Comparison of ENCODE assay signal across 8 cellular contexts in the genomic region with DNA sequence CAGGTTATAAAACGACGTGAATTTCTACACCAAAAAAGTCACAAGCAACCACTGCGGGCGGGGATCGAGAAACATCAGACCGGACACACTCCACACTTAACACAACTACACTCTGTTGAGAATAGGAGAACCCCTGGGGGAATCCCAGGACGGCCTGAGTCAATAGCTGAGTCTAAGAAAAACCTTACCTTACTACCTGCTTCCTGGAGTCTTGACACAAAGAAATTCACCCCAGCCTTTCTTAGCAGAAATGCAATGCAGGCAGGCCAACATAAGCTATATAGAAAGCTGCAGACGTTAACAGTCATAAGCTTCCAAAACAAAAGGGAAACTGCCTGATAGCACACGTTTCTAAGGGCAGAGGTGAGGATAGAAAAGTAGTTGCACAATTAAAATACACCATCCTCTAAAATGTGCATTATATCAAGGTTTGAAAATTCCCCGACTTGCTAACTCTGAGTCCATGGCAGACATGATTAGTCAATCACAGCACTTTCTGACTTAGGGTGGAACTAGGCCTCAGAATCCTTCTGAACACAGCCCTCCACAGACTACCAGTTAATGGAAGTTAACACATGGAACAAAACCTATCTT.
DNase-seq lines count a peak whose midpoint lies in the region; ATAC-seq, FAIRE-seq and TF ChIP-seq lines count a peak whose summit lies in the region.

No MANE protein-coding gene starts in this region.

- H3K79me2 ChIP-seq in GM12878 (ENCODE audit: control insufficient read depth, insufficient read depth, low read length), result peaks cover 84% of the 10 kb centered on the region

- TF ChIP-seq CTCF in Peyer's patch (IDR thresholded peaks at IDR 0.05) (no peak), GM12878 (IDR thresholded peaks at IDR 0.05 in 2 of 3, conservative IDR thresholded peaks at IDR 0.05 in 1 of 3; ENCODE audit: control insufficient read depth in 2 of 3, extremely low read depth in 1 of 3, insufficient read depth in 1 of 3, low read depth in 3 of 3, low read length in 3 of 3) (no peak), psoas muscle (IDR thresholded peaks at IDR 0.05) (no peak)

- H4K20me1 ChIP-seq in GM12878 (ENCODE audit: control insufficient read depth, insufficient read depth), result no peaks in the 10 kb centered on the region; the same call in 1 of the 2 replicates

- peaks cover 5% of the 10 kb centered on the region for H3K27me3 Mint-ChIP-seq in CD4-positive, CD25-positive, alpha-beta regulatory T cell

- peak overlapping the region; percentile 94 for H3K27ac ChIP-seq in CD4-positive, CD25-positive, alpha-beta regulatory T cell (ENCODE audit: insufficient read depth, low read length, poor library complexity, severe bottlenecking)
- H3K27ac ChIP-seq in Peyer's patch (peak overlapping the region; percentile 44 to 66 (median 61)), GM12878 (ENCODE audit: control insufficient read depth, insufficient read depth) (peak overlapping the region; percentile 98), psoas muscle (no peak overlapping the region)

- peak; percentile 61 to 64 for ATAC-seq in CD4-positive, CD25-positive, alpha-beta regulatory T cell (ENCODE audit: low read depth in 2 of 2)
- ATAC-seq in GM21529 (IDR thresholded peaks at IDR 0.05; ENCODE audit: unreplicated experiment) (peak; percentile 65), GM12878 (peak; percentile 76), psoas muscle (no peak)

- WGBS in GM12878 (ENCODE audit: insufficient coverage, insufficient replicate concordance, low lambda C conversion rate, missing lambda C conversion rate), result 0% methylated on average over 10 of the region's 10 CpGs
- WGBS in psoas muscle, 3 donors, result 84 to 90% (median 89%) methylated on average over 10 of the region's 10 CpGs

- TF ChIP-seq EP300 in GM12878 (IDR thresholded peaks at IDR 0.05; ENCODE audit: borderline replicate concordance in 1 of 2, control insufficient read depth in 1 of 2, low read depth in 2 of 2, low read length in 2 of 2), result peak; percentile 25 to 48; a peak in 2 of 4 replicates

- H3K36me3 Mint-ChIP-seq in CD4-positive, CD25-positive, alpha-beta regulatory T cell, result peaks cover 19% of the 10 kb centered on the region

- H3K4me3 Mint-ChIP-seq in CD4-positive, CD25-positive, alpha-beta regulatory T cell, result peak overlapping the region; percentile 24 to 89 (median 82)

- RAD21 ChIA-PET in GM12878 (lab: Charles Lee; ENCODE audit: unreplicated experiment), result interaction anchor here (0.9 to 9.6 kb wide), 13 partner anchors 15 to 289 kb away, joined by 3 to 236 read pairs (median 18); a partner anchor contains a TSS

- TF ChIP-seq POLR2A in Peyer's patch (IDR thresholded peaks at IDR 0.05) (no peak), GM12878 (IDR thresholded peaks at IDR 0.05; ENCODE audit: low read depth, low read length) (no peak)

- H3K4me2 ChIP-seq in GM12878 (ENCODE audit: control insufficient read depth, insufficient read depth), result peak overlapping the region; percentile 100

- H3K36me3 ChIP-seq in CD4-positive, CD25-positive, alpha-beta regulatory T cell (ENCODE audit: control insufficient read depth, insufficient read depth, low read length), result peaks cover 18% of the 10 kb centered on the region
- H3K36me3 ChIP-seq in Peyer's patch (no peaks in the 10 kb centered on the region), GM12878 (ENCODE audit: control insufficient read depth in 2 of 2, insufficient read depth in 2 of 2, low read length in 1 of 2) (peaks cover 13 to 17% of the 10 kb centered on the region in 2 experiments), psoas muscle (ENCODE audit: insufficient read depth in 1 of 2, low read depth in 1 of 2) (no peaks in the 10 kb centered on the region)

- DNase-seq in CD4-positive, CD25-positive, alpha-beta regulatory T cell, result peak; percentile 60 to 87 (median 60)
- DNase-seq in Peyer's patch, result no peak
- DNase-seq in GM12878 (ENCODE audit: low read depth, low spot score), result peak; percentile 85
- DNase-seq in stimulated activated CD8-positive, alpha-beta memory T cell treated with anti-CD3 and anti-CD28 coated beads, Interleukin-4, amount 100 ng/mL, for 24 hours (ENCODE audit: low read depth), result peak; percentile 52
- DNase-seq in MV-4-11 (lab: John Stamatoyannopoulos, UW), result no peak
- no peak for DNase-seq in NCI-H748 (lab: John Stamatoyannopoulos, UW; ENCODE audit: unreplicated experiment)
- DNase-seq in psoas muscle, result no peak

- H3K27me3 ChIP-seq in CD4-positive, CD25-positive, alpha-beta regulatory T cell (ENCODE audit: control insufficient read depth, insufficient read depth, low read length), result no peaks in the 10 kb centered on the region
- no peaks in the 10 kb centered on the region for H3K27me3 ChIP-seq in Peyer's patch
- no peaks in the 10 kb centered on the region for H3K27me3 ChIP-seq in GM12878 (replicated peaks in 1 of 2; ENCODE audit: control insufficient read depth in 2 of 2, insufficient read depth in 2 of 2, low read length in 1 of 2)
- no peaks in the 10 kb centered on the region for H3K27me3 ChIP-seq in psoas muscle (ENCODE audit: insufficient read depth in 3 of 3, low read length in 2 of 3)

- peak overlapping the region; percentile 76 for H3K4me3 ChIP-seq in CD4-positive, CD25-positive, alpha-beta regulatory T cell (ENCODE audit: low read depth, low read length)
- H3K4me3 ChIP-seq in Peyer's patch (no peak overlapping the region), GM12878 (peak overlapping the region; percentile 45; the same call in 1 of the 2 replicates), psoas muscle (no peak overlapping the region)

- H3K4me1 Mint-ChIP-seq in CD4-positive, CD25-positive, alpha-beta regulatory T cell, result peaks cover 26 to 98% (median 70%) of the 10 kb centered on the region in 4 donors

- peak overlapping the region; percentile 90 to 99 (median 97) for H3K27ac Mint-ChIP-seq in CD4-positive, CD25-positive, alpha-beta regulatory T cell

- in situ Hi-C loops in GM12878 (cut with MboI), result loop anchor here (25.0 kb wide), 1 partner anchor 1413 kb away; no protein-coding TSS in a partner anchor

- H3K4me1 ChIP-seq in CD4-positive, CD25-positive, alpha-beta regulatory T cell (ENCODE audit: control insufficient read depth, insufficient read depth, low read length, poor library complexity, severe bottlenecking), result peaks cover 80% of the 10 kb centered on the region
- H3K4me1 ChIP-seq in Peyer's patch (peaks cover 0 to 38% (median 12%) of the 10 kb centered on the region in 4 donors), GM12878 (ENCODE audit: control insufficient read depth, insufficient read depth, low read length) (peaks cover 72% of the 10 kb centered on the region), psoas muscle (no peaks in the 10 kb centered on the region)

- TF ChIP-seq RAD21 in GM12878 (IDR thresholded peaks at IDR 0.05; ENCODE audit: insufficient read depth, low read depth, low read length), result no peak

- SMC1A ChIA-PET in GM12878 (lab: Charles Lee; ENCODE audit: uncharacterized antibody, unreplicated experiment), result interaction anchor here (0.7 to 13.7 kb wide), 15 partner anchors 15 to 689 kb away, joined by 3 to 349 read pairs (median 8); a partner anchor contains a TSS

- no peak overlapping the region for H2AFZ ChIP-seq in GM12878 (ENCODE audit: control insufficient read depth, low read depth, low read length)

- intact Hi-C loops in GM12878 (cut with micrococcal nuclease; ENCODE audit: unreplicated experiment) (loop anchor here (1.0 to 2.0 kb wide), 3 partner anchors 15 to 67 kb away; no protein-coding TSS in a partner anchor), psoas muscle (cut with DNase I) (no loop called here)

- H3K9me3 ChIP-seq in CD4-positive, CD25-positive, alpha-beta regulatory T cell (ENCODE audit: control insufficient read depth in 2 of 2, low read length in 2 of 2), result no peaks in the 10 kb centered on the region
- H3K9me3 ChIP-seq in Peyer's patch (no peaks in the 10 kb centered on the region), GM12878 (replicated peaks; ENCODE audit: control insufficient read depth, insufficient read depth, low read length) (no peaks in the 10 kb centered on the region; the same call in 2 of the 3 replicates), psoas muscle (no peaks in the 10 kb centered on the region)

- H3K9ac ChIP-seq in GM12878 (ENCODE audit: control insufficient read depth, insufficient read depth, low read length), result peak overlapping the region; percentile 81

- no peaks in the 10 kb centered on the region for H3K9me3 Mint-ChIP-seq in CD4-positive, CD25-positive, alpha-beta regulatory T cell

- BruUV-seq in GM12878 (replicated peaks; lab: Mats Ljungman, UMichigan), result TSS peak; percentile 77

- POLR2A ChIA-PET in GM12878 (lab: Charles Lee), result interaction anchor here (0.7 to 9.6 kb wide), 15 partner anchors 9 to 65 kb away, joined by 3 to 140 read pairs (median 5); a partner anchor contains a TSS

- peak; percentile 7 for FAIRE-seq in GM12878 (lab: Jason Lieb, UNC)

- CTCF ChIA-PET in GM12878 (lab: Yijun Ruan, JAX), result interaction anchor here (0.7 to 6.1 kb wide), 11 partner anchors 14 to 120 kb away, joined by 3 to 69 read pairs (median 7); a partner anchor contains a TSS

TF ChIP-seq in GM12878, 131 proteins besides CTCF, POLR2A, EP300 and RAD21 (continues in another document):
- TF ChIP-seq IKZF2 (IDR thresholded peaks at IDR 0.05) (peak in 1 of 2 experiments; percentile 8; a peak in 1 of 4 replicates), RELA (IDR thresholded peaks at IDR 0.05; ENCODE audit: borderline replicate concordance, partially characterized antibody) (peak; percentile 14)

Comparison
In these comparisons a context has a peak if more than half of its experiments do, and no peak if none do; other contexts are left out.
1. ATAC-seq: peak in CD4-positive, CD25-positive, alpha-beta regulatory T cell (2 of 2), GM21529 (single experiment) and GM12878 (single experiment); none in psoas muscle (0 of 4).
2. DNase-seq: peak in CD4-positive, CD25-positive, alpha-beta regulatory T cell (3 of 3), GM12878 (single experiment) and stimulated activated CD8-positive, alpha-beta memory T cell treated with anti-CD3 and anti-CD28 coated beads, Interleukin-4, amount 100 ng/mL, for 24 hours (single experiment); none in Peyer's patch (0 of 3), MV-4-11 (single experiment), NCI-H748 (single experiment) and psoas muscle (0 of 2).
3. H3K4me3 ChIP-seq: peak in CD4-positive, CD25-positive, alpha-beta regulatory T cell (single experiment) and GM12878 (single experiment); none in Peyer's patch (0 of 4) and psoas muscle (single experiment).